13 cellular contexts compared by ENCODE assay signal in the genomic region with DNA sequence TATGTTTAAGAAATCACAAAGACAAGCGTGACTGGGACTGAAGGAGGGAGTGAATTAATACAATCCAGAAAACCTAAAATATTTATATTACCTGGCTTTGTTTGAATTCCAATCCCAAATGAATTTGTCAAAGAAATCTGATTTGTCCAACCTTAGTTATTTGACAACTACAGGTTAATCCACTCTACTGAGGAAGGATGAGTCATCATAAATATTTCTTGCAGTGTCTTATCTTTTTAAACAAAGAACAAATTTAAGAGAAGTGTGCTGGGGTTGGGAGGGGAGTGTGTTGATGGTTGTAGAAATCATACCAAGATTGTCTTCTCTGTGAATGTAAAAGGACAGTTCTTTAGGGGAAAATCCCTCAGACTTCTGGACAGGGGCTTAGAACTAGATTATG.
"Had no signal": no experiment of that assay in that cellular context is flagged by ENCODE, and none has a peak within 500 bp of the region (broad histone marks: within the 10 kb centered on the region; RNA-seq: fewer than 3 reads in every experiment).

No MANE protein-coding gene starts in this region.

- ATAC-seq: left lobe of liver; naive thymus-derived CD8-positive, alpha-beta T cell; pancreas; stimulated activated effector memory CD8-positive, alpha-beta T cell treated with anti-CD3 and anti-CD28 coated beads, Interleukin-12 subunit alpha, Interleukin-12 subunit beta, amount 100 ng/mL, for 72 hours had no signal

- DNase-seq: activated CD4-positive, alpha-beta T cell treated with anti-CD3 and anti-CD28 coated beads, Interleukin-2, amount 50 U/mL, for 48 hours; activated naive CD4-positive, alpha-beta T cell treated with anti-CD3 and anti-CD28 coated beads, Interleukin-2, amount 10 ng/mL, durations not matched to agents 7 days and 5 days; dermis blood vessel endothelial cell; erythroblast; islet precursor cell; naive thymus-derived CD8-positive, alpha-beta T cell; pancreas; stimulated activated CD4-positive, alpha-beta T cell treated with anti-CD3 and anti-CD28 coated beads, Interleukin-12 subunit alpha, Interleukin-12 subunit beta, amount 100 ng/mL, for 4 hours; stimulated activated CD4-positive, alpha-beta T cell treated with anti-CD3 and anti-CD28 coated beads, Interleukin-2, amount 100 ng/mL, for 24 hours had no signal

- H3K9me3 ChIP-seq: ascending aorta, pancreas had no signal

- H3K4me1 ChIP-seq: ascending aorta, pancreas had no signal

- H3K36me3 ChIP-seq: ascending aorta, pancreas had no signal

- H3K4me3 ChIP-seq: ascending aorta, pancreas had no signal

- H3K27me3 ChIP-seq: ascending aorta, pancreas had no signal

- H3K27ac ChIP-seq: ascending aorta, pancreas, VCaP had no signal
